Comparison of ENCODE assay signal across 17 cellular contexts in genomic region chr17:34988644-34989043, GRCh38.
"Had no signal": no experiment of that assay in that cellular context is flagged by ENCODE, and none has a peak within 500 bp of the region (broad histone marks: within the 10 kb centered on the region; RNA-seq: fewer than 3 reads in every experiment).

No MANE protein-coding gene starts in this region.

- H3K27me3 ChIP-seq: foreskin keratinocyte, testis had no signal

- ATAC-seq: foreskin keratinocyte; natural killer cell treated with Interleukin-12 subunit alpha and Interleukin-12 subunit beta and Interleukin-15 and Interleukin-18, amount 100 ng/mL, for 72 hours; stimulated activated naive CD8-positive, alpha-beta T cell treated with anti-CD3 and anti-CD28 coated beads, Interleukin-15, amount 100 ng/mL, for 72 hours had no signal

- H3K27ac ChIP-seq: foreskin keratinocyte, left ventricle myocardium inferior, testis had no signal

- H3K4me1 ChIP-seq: foreskin keratinocyte, testis had no signal

- H3K27me3 Mint-ChIP-seq: activated B cell treated with CpG ODN at 0.5 μM for 24 hours; activated CD4-positive, alpha-beta T cell treated with anti-CD3 and anti-CD28 coated beads, Interleukin-2, amount 10 ng/mL, durations not matched to agents 7 days and 5 days; activated naive CD8-positive, alpha-beta T cell treated with anti-CD3 and anti-CD28 coated beads, Interleukin-2, amount 10 ng/mL, durations not matched to agents 7 days and 5 days; memory B cell; natural killer cell treated with Interleukin-12 subunit alpha and Interleukin-12 subunit beta and Interleukin-15 and Interleukin-18, amount 100 ng/mL, for 72 hours; stimulated activated naive CD8-positive, alpha-beta T cell treated with anti-CD3 and anti-CD28 coated beads, Interleukin-15, amount 100 ng/mL, for 72 hours had no signal

- H3K27ac Mint-ChIP-seq: activated B cell treated with CpG ODN at 0.5 μM for 24 hours; activated CD4-positive, alpha-beta T cell treated with anti-CD3 and anti-CD28 coated beads, Interleukin-2, amount 10 ng/mL, durations not matched to agents 7 days and 5 days; activated naive CD8-positive, alpha-beta T cell treated with anti-CD3 and anti-CD28 coated beads, Interleukin-2, amount 10 ng/mL, durations not matched to agents 7 days and 5 days; memory B cell; stimulated activated naive CD8-positive, alpha-beta T cell treated with anti-CD3 and anti-CD28 coated beads, Interleukin-15, amount 100 ng/mL, for 72 hours had no signal

- DNase-seq: activated B cell treated with CpG ODN at 0.5 μM for 24 hours; activated CD4-positive, alpha-beta T cell treated with anti-CD3 and anti-CD28 coated beads, Interleukin-2, amount 10 ng/mL, durations not matched to agents 7 days and 5 days; activated gamma-delta T cell treated with Interleukin-2 at 50 U/mL for 16 hours; activated naive CD8-positive, alpha-beta T cell treated with anti-CD3 and anti-CD28 coated beads, Interleukin-2, amount 10 ng/mL, durations not matched to agents 7 days and 5 days; activated T-cell treated with anti-CD3 and anti-CD28 coated beads, Interleukin-2, amount 50 U/mL, for 48 hours; aorta; foreskin keratinocyte; head of caudate nucleus; islet precursor cell; left ventricle myocardium inferior; stimulated activated CD4-positive, alpha-beta T cell treated with anti-CD3 and anti-CD28 coated beads, Interleukin-4, amount 100 ng/mL, for 24 hours; stimulated activated naive CD8-positive, alpha-beta T cell treated with anti-CD3 and anti-CD28 coated beads, Interleukin-15, amount 100 ng/mL, for 72 hours; SW 1271; T-helper 9 cell; testis had no signal

- H3K9me3 Mint-ChIP-seq: activated B cell treated with CpG ODN at 0.5 μM for 24 hours; activated CD4-positive, alpha-beta T cell treated with anti-CD3 and anti-CD28 coated beads, Interleukin-2, amount 10 ng/mL, durations not matched to agents 7 days and 5 days; activated naive CD8-positive, alpha-beta T cell treated with anti-CD3 and anti-CD28 coated beads, Interleukin-2, amount 10 ng/mL, durations not matched to agents 7 days and 5 days; memory B cell; natural killer cell treated with Interleukin-12 subunit alpha and Interleukin-12 subunit beta and Interleukin-15 and Interleukin-18, amount 100 ng/mL, for 72 hours; stimulated activated naive CD8-positive, alpha-beta T cell treated with anti-CD3 and anti-CD28 coated beads, Interleukin-15, amount 100 ng/mL, for 72 hours had no signal

- H3K4me3 Mint-ChIP-seq: activated B cell treated with CpG ODN at 0.5 μM for 24 hours; activated CD4-positive, alpha-beta T cell treated with anti-CD3 and anti-CD28 coated beads, Interleukin-2, amount 10 ng/mL, durations not matched to agents 7 days and 5 days; activated naive CD8-positive, alpha-beta T cell treated with anti-CD3 and anti-CD28 coated beads, Interleukin-2, amount 10 ng/mL, durations not matched to agents 7 days and 5 days; memory B cell; natural killer cell treated with Interleukin-12 subunit alpha and Interleukin-12 subunit beta and Interleukin-15 and Interleukin-18, amount 100 ng/mL, for 72 hours; stimulated activated naive CD8-positive, alpha-beta T cell treated with anti-CD3 and anti-CD28 coated beads, Interleukin-15, amount 100 ng/mL, for 72 hours had no signal

- H3K9me3 ChIP-seq: left ventricle myocardium inferior, testis had no signal

- H3K4me3 ChIP-seq: left ventricle myocardium inferior, testis had no signal
